In the genomic region with DNA sequence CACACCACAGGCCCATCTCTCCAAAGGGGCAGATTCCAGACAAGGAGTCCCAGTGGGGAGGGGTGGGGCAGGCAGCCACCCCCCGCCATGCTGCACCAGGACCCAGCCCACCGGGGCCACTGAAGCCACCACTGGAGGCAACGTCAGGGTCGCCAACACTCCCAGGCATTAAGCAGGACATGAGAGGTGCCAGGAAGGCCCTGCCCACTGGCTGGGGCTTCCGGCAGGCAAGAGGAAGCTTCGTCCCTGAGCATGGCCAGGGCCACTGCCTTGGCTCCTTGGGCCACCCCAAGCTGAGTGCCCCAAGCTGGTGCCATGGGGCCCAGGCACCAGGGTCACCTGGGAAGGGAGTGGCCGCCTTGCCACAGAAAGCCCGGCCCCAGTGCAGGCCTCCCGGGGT, we compare ENCODE assay signal across 2 cellular contexts.
A peak's percentile ranks its signal among the peaks of the same experiment; 100 is the strongest.
TF ChIP-seq lines count a peak whose summit lies in the region.

No MANE protein-coding gene starts in this region.

TF ChIP-seq in HepG2, 621 proteins besides CTCF, POLR2A, EP300 and RAD21:
- TF ChIP-seq RBAK (CRISPR knock-in tag; IDR thresholded peaks at IDR 0.05) (no peak), EZH2 (conservative IDR thresholded peaks at IDR 0.05; ENCODE audit: low read depth, low read length) (0 out of 2 replicates have a peak, but pooled peaks have one; percentile 48), KLF12 (CRISPR knock-in tag; IDR thresholded peaks at IDR 0.05; ENCODE audit: borderline replicate concordance) (no peak), YEATS2 (CRISPR knock-in tag; IDR thresholded peaks at IDR 0.05; ENCODE audit: borderline replicate concordance) (no peak), ISL2 (CRISPR knock-in tag; IDR thresholded peaks at IDR 0.05) (no peak), GABPB1 (CRISPR knock-in tag; IDR thresholded peaks at IDR 0.05) (no peak)
- TF ChIP-seq, protein P1, sequence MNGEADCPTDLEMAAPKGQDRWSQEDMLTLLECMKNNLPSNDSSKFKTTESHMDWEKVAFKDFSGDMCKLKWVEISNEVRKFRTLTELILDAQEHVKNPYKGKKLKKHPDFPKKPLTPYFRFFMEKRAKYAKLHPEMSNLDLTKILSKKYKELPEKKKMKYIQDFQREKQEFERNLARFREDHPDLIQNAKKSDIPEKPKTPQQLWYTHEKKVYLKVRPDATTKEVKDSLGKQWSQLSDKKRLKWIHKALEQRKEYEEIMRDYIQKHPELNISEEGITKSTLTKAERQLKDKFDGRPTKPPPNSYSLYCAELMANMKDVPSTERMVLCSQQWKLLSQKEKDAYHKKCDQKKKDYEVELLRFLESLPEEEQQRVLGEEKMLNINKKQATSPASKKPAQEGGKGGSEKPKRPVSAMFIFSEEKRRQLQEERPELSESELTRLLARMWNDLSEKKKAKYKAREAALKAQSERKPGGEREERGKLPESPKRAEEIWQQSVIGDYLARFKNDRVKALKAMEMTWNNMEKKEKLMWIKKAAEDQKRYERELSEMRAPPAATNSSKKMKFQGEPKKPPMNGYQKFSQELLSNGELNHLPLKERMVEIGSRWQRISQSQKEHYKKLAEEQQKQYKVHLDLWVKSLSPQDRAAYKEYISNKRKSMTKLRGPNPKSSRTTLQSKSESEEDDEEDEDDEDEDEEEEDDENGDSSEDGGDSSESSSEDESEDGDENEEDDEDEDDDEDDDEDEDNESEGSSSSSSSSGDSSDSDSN (CRISPR knock-in tag; IDR thresholded peaks at IDR 0.05), result no peak

TF ChIP-seq in H1, 55 proteins besides CTCF, POLR2A, EP300 and RAD21:
- TF ChIP-seq GABPA (IDR thresholded peaks at IDR 0.05; ENCODE audit: borderline replicate concordance, insufficient read depth, low read length) (no peak), BACH1 (IDR thresholded peaks at IDR 0.05; ENCODE audit: low read length) (no peak), SP4 (IDR thresholded peaks at IDR 0.05; ENCODE audit: low read length) (no peak), TAF1 (IDR thresholded peaks at IDR 0.05; ENCODE audit: low read depth, low read length) (no peak), CREB1 (IDR thresholded peaks at IDR 0.05) (no peak)
TF ChIP-seq in H1: peak in this region for 0.
